Comparison of ENCODE assay signal across 1 cellular context in the genomic region with DNA sequence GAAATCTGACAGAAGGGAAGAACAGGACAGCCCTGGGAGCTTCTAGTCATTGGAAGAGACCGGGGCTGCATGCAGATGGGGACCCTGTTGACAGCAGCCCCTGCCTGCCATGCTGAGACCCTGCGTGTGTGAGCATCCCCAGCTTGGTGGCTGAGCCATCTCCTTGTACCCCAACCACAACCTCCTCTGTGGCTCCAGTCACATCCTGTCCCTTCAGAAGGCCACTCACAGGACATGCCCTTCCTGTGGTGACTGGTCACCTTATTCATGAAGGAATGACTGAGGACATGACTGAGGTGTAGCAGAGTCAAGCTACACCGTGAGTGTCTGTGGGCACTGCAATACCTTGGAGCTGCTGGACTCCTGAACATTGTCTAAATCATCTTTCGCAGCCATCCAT.
TF ChIP-seq lines count a peak whose summit lies in the region.

No MANE protein-coding gene starts in this region.

TF ChIP-seq in HEK293T, 16 proteins besides CTCF, POLR2A, EP300 and RAD21 (continued from another document):
- no peak for TF ChIP-seq NFRKB (IDR thresholded peaks at IDR 0.05)
TF ChIP-seq in HEK293T: peak in this region for 0.
